In the genomic region with DNA sequence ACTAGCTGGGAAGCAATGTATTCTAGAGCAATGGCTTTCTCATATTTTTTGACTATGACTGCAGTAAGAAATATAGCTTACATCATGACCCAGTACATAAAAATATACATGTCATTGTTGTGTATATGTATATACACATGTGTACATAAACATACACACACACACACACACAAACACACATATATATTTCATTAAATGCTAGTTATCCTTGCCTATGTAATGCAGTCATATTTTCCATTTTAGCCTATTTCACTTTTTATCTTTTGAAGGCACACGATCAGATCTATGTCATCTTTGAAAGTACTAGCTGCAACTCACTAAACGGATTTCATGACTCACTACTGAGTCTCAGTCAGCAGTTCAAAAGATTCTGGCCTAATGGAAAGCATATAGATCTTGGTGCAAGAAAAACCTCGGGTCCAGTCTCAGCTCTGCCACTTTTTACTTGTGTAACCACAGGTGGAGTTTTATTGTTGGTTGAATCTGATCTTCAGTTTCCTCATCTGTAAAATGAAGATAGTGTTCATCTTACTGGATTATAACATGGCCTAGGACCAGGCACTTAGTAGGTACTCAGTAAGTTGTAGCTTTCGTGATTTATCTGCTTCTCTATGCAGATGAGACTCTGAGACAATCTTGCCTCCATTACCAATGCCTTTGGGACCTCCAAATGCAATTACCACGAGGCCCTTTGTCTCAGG, we compare ENCODE assay signal across 1 cellular context.
TF ChIP-seq lines count a peak whose summit lies in the region.

No MANE protein-coding gene starts in this region.

TF ChIP-seq in GM23338, 12 proteins besides CTCF, POLR2A, EP300 and RAD21 (continued from another document):
- TF ChIP-seq, protein P1, sequence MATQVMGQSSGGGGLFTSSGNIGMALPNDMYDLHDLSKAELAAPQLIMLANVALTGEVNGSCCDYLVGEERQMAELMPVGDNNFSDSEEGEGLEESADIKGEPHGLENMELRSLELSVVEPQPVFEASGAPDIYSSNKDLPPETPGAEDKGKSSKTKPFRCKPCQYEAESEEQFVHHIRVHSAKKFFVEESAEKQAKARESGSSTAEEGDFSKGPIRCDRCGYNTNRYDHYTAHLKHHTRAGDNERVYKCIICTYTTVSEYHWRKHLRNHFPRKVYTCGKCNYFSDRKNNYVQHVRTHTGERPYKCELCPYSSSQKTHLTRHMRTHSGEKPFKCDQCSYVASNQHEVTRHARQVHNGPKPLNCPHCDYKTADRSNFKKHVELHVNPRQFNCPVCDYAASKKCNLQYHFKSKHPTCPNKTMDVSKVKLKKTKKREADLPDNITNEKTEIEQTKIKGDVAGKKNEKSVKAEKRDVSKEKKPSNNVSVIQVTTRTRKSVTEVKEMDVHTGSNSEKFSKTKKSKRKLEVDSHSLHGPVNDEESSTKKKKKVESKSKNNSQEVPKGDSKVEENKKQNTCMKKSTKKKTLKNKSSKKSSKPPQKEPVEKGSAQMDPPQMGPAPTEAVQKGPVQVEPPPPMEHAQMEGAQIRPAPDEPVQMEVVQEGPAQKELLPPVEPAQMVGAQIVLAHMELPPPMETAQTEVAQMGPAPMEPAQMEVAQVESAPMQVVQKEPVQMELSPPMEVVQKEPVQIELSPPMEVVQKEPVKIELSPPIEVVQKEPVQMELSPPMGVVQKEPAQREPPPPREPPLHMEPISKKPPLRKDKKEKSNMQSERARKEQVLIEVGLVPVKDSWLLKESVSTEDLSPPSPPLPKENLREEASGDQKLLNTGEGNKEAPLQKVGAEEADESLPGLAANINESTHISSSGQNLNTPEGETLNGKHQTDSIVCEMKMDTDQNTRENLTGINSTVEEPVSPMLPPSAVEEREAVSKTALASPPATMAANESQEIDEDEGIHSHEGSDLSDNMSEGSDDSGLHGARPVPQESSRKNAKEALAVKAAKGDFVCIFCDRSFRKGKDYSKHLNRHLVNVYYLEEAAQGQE (IDR thresholded peaks at IDR 0.05; ENCODE audit: unreplicated experiment), result no peak
- TF ChIP-seq, protein P2, sequence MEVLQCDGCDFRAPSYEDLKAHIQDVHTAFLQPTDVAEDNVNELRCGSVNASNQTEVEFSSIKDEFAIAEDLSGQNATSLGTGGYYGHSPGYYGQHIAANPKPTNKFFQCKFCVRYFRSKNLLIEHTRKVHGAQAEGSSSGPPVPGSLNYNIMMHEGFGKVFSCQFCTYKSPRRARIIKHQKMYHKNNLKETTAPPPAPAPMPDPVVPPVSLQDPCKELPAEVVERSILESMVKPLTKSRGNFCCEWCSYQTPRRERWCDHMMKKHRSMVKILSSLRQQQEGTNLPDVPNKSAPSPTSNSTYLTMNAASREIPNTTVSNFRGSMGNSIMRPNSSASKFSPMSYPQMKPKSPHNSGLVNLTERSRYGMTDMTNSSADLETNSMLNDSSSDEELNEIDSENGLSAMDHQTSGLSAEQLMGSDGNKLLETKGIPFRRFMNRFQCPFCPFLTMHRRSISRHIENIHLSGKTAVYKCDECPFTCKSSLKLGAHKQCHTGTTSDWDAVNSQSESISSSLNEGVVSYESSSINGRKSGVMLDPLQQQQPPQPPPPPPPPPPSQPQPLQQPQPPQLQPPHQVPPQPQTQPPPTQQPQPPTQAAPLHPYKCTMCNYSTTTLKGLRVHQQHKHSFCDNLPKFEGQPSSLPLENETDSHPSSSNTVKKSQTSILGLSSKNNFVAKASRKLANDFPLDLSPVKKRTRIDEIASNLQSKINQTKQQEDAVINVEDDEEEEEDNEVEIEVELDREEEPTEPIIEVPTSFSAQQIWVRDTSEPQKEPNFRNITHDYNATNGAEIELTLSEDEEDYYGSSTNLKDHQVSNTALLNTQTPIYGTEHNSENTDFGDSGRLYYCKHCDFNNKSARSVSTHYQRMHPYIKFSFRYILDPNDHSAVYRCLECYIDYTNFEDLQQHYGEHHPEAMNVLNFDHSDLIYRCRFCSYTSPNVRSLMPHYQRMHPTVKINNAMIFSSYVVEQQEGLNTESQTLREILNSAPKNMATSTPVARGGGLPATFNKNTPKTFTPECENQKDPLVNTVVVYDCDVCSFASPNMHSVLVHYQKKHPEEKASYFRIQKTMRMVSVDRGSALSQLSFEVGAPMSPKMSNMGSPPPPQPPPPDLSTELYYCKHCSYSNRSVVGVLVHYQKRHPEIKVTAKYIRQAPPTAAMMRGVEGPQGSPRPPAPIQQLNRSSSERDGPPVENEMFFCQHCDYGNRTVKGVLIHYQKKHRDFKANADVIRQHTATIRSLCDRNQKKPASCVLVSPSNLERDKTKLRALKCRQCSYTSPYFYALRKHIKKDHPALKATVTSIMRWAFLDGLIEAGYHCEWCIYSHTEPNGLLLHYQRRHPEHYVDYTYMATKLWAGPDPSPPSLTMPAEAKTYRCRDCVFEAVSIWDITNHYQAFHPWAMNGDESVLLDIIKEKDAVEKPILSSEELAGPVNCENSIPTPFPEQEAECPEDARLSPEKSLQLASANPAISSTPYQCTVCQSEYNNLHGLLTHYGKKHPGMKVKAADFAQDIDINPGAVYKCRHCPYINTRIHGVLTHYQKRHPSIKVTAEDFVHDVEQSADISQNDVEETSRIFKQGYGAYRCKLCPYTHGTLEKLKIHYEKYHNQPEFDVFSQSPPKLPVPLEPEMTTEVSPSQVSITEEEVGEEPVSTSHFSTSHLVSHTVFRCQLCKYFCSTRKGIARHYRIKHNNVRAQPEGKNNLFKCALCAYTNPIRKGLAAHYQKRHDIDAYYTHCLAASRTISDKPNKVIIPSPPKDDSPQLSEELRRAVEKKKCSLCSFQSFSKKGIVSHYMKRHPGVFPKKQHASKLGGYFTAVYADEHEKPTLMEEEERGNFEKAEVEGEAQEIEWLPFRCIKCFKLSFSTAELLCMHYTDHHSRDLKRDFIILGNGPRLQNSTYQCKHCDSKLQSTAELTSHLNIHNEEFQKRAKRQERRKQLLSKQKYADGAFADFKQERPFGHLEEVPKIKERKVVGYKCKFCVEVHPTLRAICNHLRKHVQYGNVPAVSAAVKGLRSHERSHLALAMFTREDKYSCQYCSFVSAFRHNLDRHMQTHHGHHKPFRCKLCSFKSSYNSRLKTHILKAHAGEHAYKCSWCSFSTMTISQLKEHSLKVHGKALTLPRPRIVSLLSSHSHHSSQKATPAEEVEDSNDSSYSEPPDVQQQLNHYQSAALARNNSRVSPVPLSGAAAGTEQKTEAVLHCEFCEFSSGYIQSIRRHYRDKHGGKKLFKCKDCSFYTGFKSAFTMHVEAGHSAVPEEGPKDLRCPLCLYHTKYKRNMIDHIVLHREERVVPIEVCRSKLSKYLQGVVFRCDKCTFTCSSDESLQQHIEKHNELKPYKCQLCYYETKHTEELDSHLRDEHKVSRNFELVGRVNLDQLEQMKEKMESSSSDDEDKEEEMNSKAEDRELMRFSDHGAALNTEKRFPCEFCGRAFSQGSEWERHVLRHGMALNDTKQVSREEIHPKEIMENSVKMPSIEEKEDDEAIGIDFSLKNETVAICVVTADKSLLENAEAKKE (CRISPR knock-in tag; IDR thresholded peaks at IDR 0.05), result no peak
- TF ChIP-seq STAT1 (IDR thresholded peaks at IDR 0.05; ENCODE audit: unreplicated experiment) (no peak), JUNB (IDR thresholded peaks at IDR 0.05; ENCODE audit: unreplicated experiment) (no peak), EZH2 (IDR thresholded peaks at IDR 0.05; ENCODE audit: low read depth, unreplicated experiment) (no peak), EZH2phosphoT487 (IDR thresholded peaks at IDR 0.05; ENCODE audit: unreplicated experiment) (no peak)
- TF ChIP-seq, protein P3, sequence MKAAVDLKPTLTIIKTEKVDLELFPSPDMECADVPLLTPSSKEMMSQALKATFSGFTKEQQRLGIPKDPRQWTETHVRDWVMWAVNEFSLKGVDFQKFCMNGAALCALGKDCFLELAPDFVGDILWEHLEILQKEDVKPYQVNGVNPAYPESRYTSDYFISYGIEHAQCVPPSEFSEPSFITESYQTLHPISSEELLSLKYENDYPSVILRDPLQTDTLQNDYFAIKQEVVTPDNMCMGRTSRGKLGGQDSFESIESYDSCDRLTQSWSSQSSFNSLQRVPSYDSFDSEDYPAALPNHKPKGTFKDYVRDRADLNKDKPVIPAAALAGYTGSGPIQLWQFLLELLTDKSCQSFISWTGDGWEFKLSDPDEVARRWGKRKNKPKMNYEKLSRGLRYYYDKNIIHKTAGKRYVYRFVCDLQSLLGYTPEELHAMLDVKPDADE (IDR thresholded peaks at IDR 0.05), result no peak
